11 cellular contexts compared by ENCODE assay signal in the genomic region with DNA sequence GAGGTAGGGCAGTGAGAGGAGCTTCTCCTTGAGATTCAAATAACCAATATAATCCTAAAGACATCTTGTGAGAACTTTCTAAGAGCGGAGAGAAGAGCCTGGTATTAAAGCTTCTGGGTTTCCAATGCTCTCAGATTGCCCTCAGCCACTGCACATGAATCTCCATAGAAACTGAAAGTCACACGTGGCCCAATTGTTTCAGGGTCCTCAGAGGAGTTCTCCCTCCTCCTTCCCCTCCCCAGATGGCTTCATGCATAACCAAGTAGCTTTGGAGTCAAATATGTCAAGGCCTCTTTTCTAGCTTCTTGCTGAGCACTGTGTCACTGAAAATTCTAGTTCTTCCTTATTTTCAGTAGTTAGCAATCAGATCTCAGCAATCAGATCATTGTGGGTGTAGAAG. TPM values are rescaled to one million over a fixed set of nuclear protein-coding genes. Genes with fewer than 3 reads are reported as not detected.
DNase-seq lines count a peak whose midpoint lies in the region; ATAC-seq, FAIRE-seq and TF ChIP-seq lines count a peak whose summit lies in the region.
"Had no signal": no experiment of that assay in that cellular context is flagged by ENCODE, and none has a peak within 500 bp of the region (broad histone marks: within the 10 kb centered on the region; RNA-seq: fewer than 3 reads in every experiment).

No MANE protein-coding gene starts in this region.

- no peaks in the 10 kb centered on the region for H3K79me2 ChIP-seq in HepG2 (ENCODE audit: insufficient read depth, low read length)

- CTCF ChIA-PET in HepG2 (lab: Yijun Ruan, JAX; ENCODE audit: low intra/inter-chr PET ratio, low total read pairs), result no interaction called here

- in situ Hi-C loops in HepG2 (cut with HindIII; ENCODE audit: extremely low pct_ligation_motif_present, low pct_unique_long_range_greater_than_20kb) (no loop called here), transverse colon (cut with MboI; ENCODE audit: low pct_ligation_motif_present in 1 of 4, low pct_unique_long_range_greater_than_20kb in 1 of 4, low sequenced_read_pairs in 3 of 4) (no loop called here)

- H3K9me3 ChIP-seq in HepG2 (ENCODE audit: low read length) (no peaks in the 10 kb centered on the region), right lobe of liver (no peaks in the 10 kb centered on the region), transverse colon (no peaks in the 10 kb centered on the region), pancreas (no peaks in the 10 kb centered on the region)

- H3K4me1 ChIP-seq in HepG2 (ENCODE audit: insufficient read depth, low read length), result no peaks in the 10 kb centered on the region
- H3K4me1 ChIP-seq in right lobe of liver, result no peaks in the 10 kb centered on the region
- H3K4me1 ChIP-seq in transverse colon, result no peaks in the 10 kb centered on the region
- no peaks in the 10 kb centered on the region for H3K4me1 ChIP-seq in pancreas

- DNase-seq in HepG2 (ENCODE audit: low spot score) (no peak), right lobe of liver (no peak), transverse colon (peak; percentile 26), coronary artery (ENCODE audit: low spot score) (no peak), NCI-H774 (lab: John Stamatoyannopoulos, UW) (no peak), pancreas (no peak)
- DNase-seq: activated CD4-positive, alpha-beta memory T cell treated with anti-CD3 and anti-CD28 coated beads, Interleukin-2, amount 10 ng/mL, durations not matched to agents 7 days and 5 days; NCI-H69 had no signal

- FAIRE-seq in HepG2 (lab: Jason Lieb, UNC) (no peak), pancreas (lab: Jason Lieb, UNC) (no peak)

- TF ChIP-seq POLR2A in HepG2 (IDR thresholded peaks at IDR 0.05; ENCODE audit: insufficient read depth in 1 of 2, low read depth in 2 of 2, low read length in 2 of 2), result no peak
- no peak for TF ChIP-seq POLR2A in right lobe of liver (IDR thresholded peaks at IDR 0.05)
- TF ChIP-seq POLR2A in transverse colon (IDR thresholded peaks at IDR 0.05), result no peak

- H3K27me3 ChIP-seq in HepG2 (ENCODE audit: control insufficient read depth in 1 of 2, insufficient read depth in 2 of 2, low read length in 2 of 2) (no peaks in the 10 kb centered on the region), right lobe of liver (peaks cover 0 to 7% of the 10 kb centered on the region in 2 donors), transverse colon (no peaks in the 10 kb centered on the region), pancreas (peaks cover 0 to 5% (median 0%) of the 10 kb centered on the region in 4 donors)

- no peaks in the 10 kb centered on the region for H3K36me3 ChIP-seq in HepG2 (replicated peaks in 1 of 2; ENCODE audit: control insufficient read depth in 1 of 2, insufficient read depth in 2 of 2, low read length in 2 of 2)
- H3K36me3 ChIP-seq in right lobe of liver, result no peaks in the 10 kb centered on the region
- H3K36me3 ChIP-seq in transverse colon, result no peaks in the 10 kb centered on the region
- H3K36me3 ChIP-seq in pancreas, result no peaks in the 10 kb centered on the region

- no peaks in the 10 kb centered on the region for H4K20me1 ChIP-seq in HepG2 (ENCODE audit: insufficient read depth, low read length)

- WGBS in HepG2 (ENCODE audit: low lambda C conversion rate), result 0% methylated on average over 2 of the region's 2 CpGs
- 44% methylated on average over 2 of the region's 2 CpGs for WGBS in right lobe of liver (ENCODE audit: insufficient coverage, low coverage, low lambda C conversion rate, missing lambda C conversion rate)
- whole genome bisulfite sequencing in transverse colon (ENCODE audit: low coverage in 1 of 2), 2 donors, result 52% methylated on average over 2 of the region's 2 CpGs; no CpG with 5 or more reads in 1 of the 2 donors
- 39 to 43% methylated on average over 2 of the region's 2 CpGs for WGBS in pancreas, 2 donors

- no peak overlapping the region for H3K4me3 ChIP-seq in HepG2 (replicated peaks in 1 of 3; ENCODE audit: insufficient read depth in 1 of 3, low read depth in 2 of 3, low read length in 3 of 3)
- H3K4me3 ChIP-seq in right lobe of liver, result no peak overlapping the region
- no peak overlapping the region for H3K4me3 ChIP-seq in transverse colon
- H3K4me3 ChIP-seq in coronary artery, result no peak overlapping the region
- no peak overlapping the region for H3K4me3 ChIP-seq in pancreas

- no peak overlapping the region for H3K9ac ChIP-seq in HepG2 (ENCODE audit: insufficient read depth, low read depth, low read length)

- POLR2A ChIA-PET in HepG2 (lab: Yijun Ruan, JAX), result no interaction called here

- H2AFZ ChIP-seq in HepG2 (ENCODE audit: low read length), result no peak overlapping the region

- H3K4me2 ChIP-seq in HepG2 (ENCODE audit: low read depth, low read length), result peak overlapping the region; percentile 23; the same call in 1 of the 2 replicates

- no TSS peak for BruUV-seq in HepG2 (replicated peaks; lab: Mats Ljungman, UMichigan)

- intact Hi-C loops in HepG2 (cut with micrococcal nuclease; ENCODE audit: unreplicated experiment) (no loop called here), right lobe of liver (cut with DNase I) (no loop called here), transverse colon (cut with DNase I; ENCODE audit: low total_unique reads) (no loop called here), pancreas (cut with DNase I) (no loop called here)

- TF ChIP-seq RAD21 in HepG2 (CRISPR knock-in tag; IDR thresholded peaks at IDR 0.05), result no peak

- TF ChIP-seq EP300 in HepG2 (IDR thresholded peaks at IDR 0.05; ENCODE audit: low read depth in 2 of 2, low read length in 2 of 2) (no peak), HepG2 (CRISPR knock-in tag; IDR thresholded peaks at IDR 0.05; ENCODE audit: borderline replicate concordance) (no peak), transverse colon (IDR thresholded peaks at IDR 0.05; ENCODE audit: low read depth) (no peak)

- no peak for ATAC-seq in HepG2
- ATAC-seq in right lobe of liver, result no peak
- ATAC-seq in HG02642 (IDR thresholded peaks at IDR 0.05; ENCODE audit: poor library complexity, unreplicated experiment), result peak; percentile 78
- ATAC-seq in HG03575 (IDR thresholded peaks at IDR 0.05; ENCODE audit: extremely low read depth, insufficient number of reproducible peaks, low FRiP score, unreplicated experiment), result peak; percentile 46
- ATAC-seq in pancreas, result no peak

- no peak overlapping the region for H3K27ac ChIP-seq in HepG2 (ENCODE audit: extremely low read length, insufficient read depth, low read length)
- no peak overlapping the region for H3K27ac ChIP-seq in right lobe of liver
- H3K27ac ChIP-seq in transverse colon, result no peak overlapping the region
- H3K27ac ChIP-seq in coronary artery, result no peak overlapping the region
- H3K27ac ChIP-seq in pancreas, result no peak overlapping the region

- TF ChIP-seq CTCF in HepG2 (CRISPR knock-in tag; IDR thresholded peaks at IDR 0.05), result no peak
- no peak for TF ChIP-seq CTCF in right lobe of liver (IDR thresholded peaks at IDR 0.05)
- no peak for TF ChIP-seq CTCF in transverse colon (IDR thresholded peaks at IDR 0.05)
- no peak for TF ChIP-seq CTCF in coronary artery (IDR thresholded peaks at IDR 0.05)
- no peak for TF ChIP-seq CTCF in pancreas (IDR thresholded peaks at IDR 0.05)

RNA-seq across cellular contexts. Expression of gene BTK, which starts 2.3 kb away (rescaled TPM):
- total RNA-seq in HepG2 (2016; rRNA removed; fragmentation: Illumina TruSeq; extraction: Trizol) (not detected in 2 replicates), right lobe of liver (1 to 10 TPM; 1.1 to 4.7 (median 1.8) TPM), transverse colon (1 to 10 TPM in 3 of 4 donors, under 1 TPM in 1; 0.40 to 7.9 (median 4.4) TPM), pancreas (1 to 10 TPM in 3 of 6 donors, under 1 TPM in 3; 0.43 to 5.6 (median 0.97) TPM)
- not detected in 2 replicates for total RNA-seq in HepG2 (2016; cell fraction: cytosol; rRNA removed; fragmentation: Illumina TruSeq; extraction: Trizol; ENCODE audit: low read depth)
- total RNA-seq in HepG2 (2016; cell fraction: insoluble cytoplasmic fraction; rRNA removed; fragmentation: Illumina TruSeq; extraction: Trizol), result not detected in 2 replicates
- total RNA-seq in HepG2 (2016; cell fraction: membrane; rRNA removed; fragmentation: Illumina TruSeq; extraction: Trizol), result not detected in 2 replicates
- total RNA-seq in HepG2 (2016; cell fraction: nucleus; rRNA removed; fragmentation: Illumina TruSeq; extraction: Trizol), result not detected in 2 replicates
- polyA plus RNA-seq in HepG2 (2011; rRNA removed) (not detected in 2 replicates), pancreas (1 to 10 TPM in 1 of 2 donors, under 1 TPM in 1; 0.53 to 1.7 TPM)
- not detected in 2 replicates for polyA plus RNA-seq in HepG2 (2011; cell fraction: cytosol; rRNA removed)
- polyA plus RNA-seq in HepG2 (2011; cell fraction: nucleus; rRNA removed), result not detected in 2 replicates
- not detected in 2 replicates for polyA plus RNA-seq in HepG2 (2012)
- polyA plus RNA-seq in HepG2 (2016; cell fraction: cytosol; fragmentation: Illumina TruSeq; extraction: Trizol; ENCODE audit: low read depth), result not detected in 2 replicates
- not detected in 2 replicates for polyA plus RNA-seq in HepG2 (2016; cell fraction: insoluble cytoplasmic fraction; fragmentation: Illumina TruSeq; extraction: Trizol; ENCODE audit: low read depth)
- polyA plus RNA-seq in HepG2 (2016; cell fraction: membrane; fragmentation: Illumina TruSeq; extraction: Trizol; ENCODE audit: low read depth), result not detected in 2 replicates
- not detected in 2 replicates for polyA plus RNA-seq in HepG2 (2016; cell fraction: nucleus; fragmentation: Illumina TruSeq; extraction: Trizol; ENCODE audit: insufficient read depth, low read depth)
- polyA minus RNA-seq in HepG2 (2011; rRNA and poly(A)+ RNA removed; ENCODE audit: low replicate concordance), result 0.16 TPM in 1 of 2 replicates, not detected in the other
- not detected in 2 replicates for polyA minus RNA-seq in HepG2 (2011; cell fraction: cytosol; rRNA and poly(A)+ RNA removed)
- not detected in 2 replicates for polyA minus RNA-seq in HepG2 (2011; cell fraction: nucleus; rRNA and poly(A)+ RNA removed)
- total RNA-seq: chondrocyte had no signal

RNA-seq across cellular contexts. Expression of gene RPL36A, which starts 7.1 kb away (rescaled TPM):
- total RNA-seq in HepG2 (2016; rRNA removed; fragmentation: Illumina TruSeq; extraction: Trizol) (1,152 and 1,356 TPM in 2 replicates), right lobe of liver (1,000 to 10,000 TPM in 1 of 6 experiments, 100 to 1,000 TPM in 1, 10 to 100 TPM in 4; 30.5 to 1,059 (median 46.3) TPM), transverse colon (100 to 1,000 TPM; 227 to 838 (median 617) TPM), pancreas (100 to 1,000 TPM in 4 of 6 donors, 10 to 100 TPM in 2; 78.4 to 258 (median 115) TPM)
- 1,558 and 1,711 TPM in 2 replicates for total RNA-seq in HepG2 (2016; cell fraction: cytosol; rRNA removed; fragmentation: Illumina TruSeq; extraction: Trizol; ENCODE audit: low read depth)
- 1,145 and 1,463 TPM in 2 replicates for total RNA-seq in HepG2 (2016; cell fraction: insoluble cytoplasmic fraction; rRNA removed; fragmentation: Illumina TruSeq; extraction: Trizol)
- 2,402 and 2,463 TPM in 2 replicates for total RNA-seq in HepG2 (2016; cell fraction: membrane; rRNA removed; fragmentation: Illumina TruSeq; extraction: Trizol)
- 377 and 446 TPM in 2 replicates for total RNA-seq in HepG2 (2016; cell fraction: nucleus; rRNA removed; fragmentation: Illumina TruSeq; extraction: Trizol)
- polyA plus RNA-seq in HepG2 (2011; rRNA removed) (1,716 and 1,794 TPM in 2 replicates), pancreas (1,000 to 10,000 TPM; 1,169 to 1,515 TPM)
- 347 and 1,257 TPM in 2 replicates for polyA plus RNA-seq in HepG2 (2011; cell fraction: cytosol; rRNA removed)
- polyA plus RNA-seq in HepG2 (2011; cell fraction: nucleus; rRNA removed), result 344 and 453 TPM in 2 replicates
- 1,782 and 2,753 TPM in 2 replicates for polyA plus RNA-seq in HepG2 (2012)
- 2,303 and 2,310 TPM in 2 replicates for polyA plus RNA-seq in HepG2 (2016; cell fraction: cytosol; fragmentation: Illumina TruSeq; extraction: Trizol; ENCODE audit: low read depth)
- 1,609 and 1,776 TPM in 2 replicates for polyA plus RNA-seq in HepG2 (2016; cell fraction: insoluble cytoplasmic fraction; fragmentation: Illumina TruSeq; extraction: Trizol; ENCODE audit: low read depth)
- polyA plus RNA-seq in HepG2 (2016; cell fraction: membrane; fragmentation: Illumina TruSeq; extraction: Trizol; ENCODE audit: low read depth), result 2,746 and 2,816 TPM in 2 replicates
- polyA plus RNA-seq in HepG2 (2016; cell fraction: nucleus; fragmentation: Illumina TruSeq; extraction: Trizol; ENCODE audit: insufficient read depth, low read depth), result 795 and 884 TPM in 2 replicates
- 21.0 and 236 TPM in 2 replicates for polyA minus RNA-seq in HepG2 (2011; rRNA and poly(A)+ RNA removed; ENCODE audit: low replicate concordance)
- 71.0 and 83.5 TPM in 2 replicates for polyA minus RNA-seq in HepG2 (2011; cell fraction: cytosol; rRNA and poly(A)+ RNA removed)
- 113 and 173 TPM in 2 replicates for polyA minus RNA-seq in HepG2 (2011; cell fraction: nucleus; rRNA and poly(A)+ RNA removed)

RNA-seq across cellular contexts. Expression of gene GLA, which starts 24.0 kb away (rescaled TPM):
- total RNA-seq in HepG2 (2016; rRNA removed; fragmentation: Illumina TruSeq; extraction: Trizol) (33.3 and 59.3 TPM in 2 replicates), right lobe of liver (10 to 100 TPM in 4 of 6 experiments, 1 to 10 TPM in 2; 8.1 to 19.0 (median 15.0) TPM), transverse colon (10 to 100 TPM in 2 of 4 donors, 1 to 10 TPM in 2; 1.4 to 20.8 (median 13.5) TPM), pancreas (10 to 100 TPM in 1 of 6 donors, 1 to 10 TPM in 5; 5.1 to 12.8 (median 7.3) TPM)
- total RNA-seq in HepG2 (2016; cell fraction: cytosol; rRNA removed; fragmentation: Illumina TruSeq; extraction: Trizol; ENCODE audit: low read depth), result 9.1 and 9.3 TPM in 2 replicates
- total RNA-seq in HepG2 (2016; cell fraction: insoluble cytoplasmic fraction; rRNA removed; fragmentation: Illumina TruSeq; extraction: Trizol), result 33.2 and 57.0 TPM in 2 replicates
- total RNA-seq in HepG2 (2016; cell fraction: membrane; rRNA removed; fragmentation: Illumina TruSeq; extraction: Trizol), result 13.0 and 15.3 TPM in 2 replicates
- 55.2 and 67.1 TPM in 2 replicates for total RNA-seq in HepG2 (2016; cell fraction: nucleus; rRNA removed; fragmentation: Illumina TruSeq; extraction: Trizol)
- polyA plus RNA-seq in HepG2 (2011; rRNA removed) (27.0 and 31.4 TPM in 2 replicates), pancreas (10 to 100 TPM; 11.2 to 20.5 TPM)
- polyA plus RNA-seq in HepG2 (2011; cell fraction: cytosol; rRNA removed), result 15.0 and 16.0 TPM in 2 replicates
- polyA plus RNA-seq in HepG2 (2011; cell fraction: nucleus; rRNA removed), result 28.5 and 38.2 TPM in 2 replicates
- 19.5 and 19.7 TPM in 2 replicates for polyA plus RNA-seq in HepG2 (2012)
- polyA plus RNA-seq in HepG2 (2016; cell fraction: cytosol; fragmentation: Illumina TruSeq; extraction: Trizol; ENCODE audit: low read depth), result 8.1 and 8.2 TPM in 2 replicates
- polyA plus RNA-seq in HepG2 (2016; cell fraction: insoluble cytoplasmic fraction; fragmentation: Illumina TruSeq; extraction: Trizol; ENCODE audit: low read depth), result 26.3 and 34.0 TPM in 2 replicates
- 8.0 and 10.5 TPM in 2 replicates for polyA plus RNA-seq in HepG2 (2016; cell fraction: membrane; fragmentation: Illumina TruSeq; extraction: Trizol; ENCODE audit: low read depth)
- polyA plus RNA-seq in HepG2 (2016; cell fraction: nucleus; fragmentation: Illumina TruSeq; extraction: Trizol; ENCODE audit: insufficient read depth, low read depth), result 108 and 116 TPM in 2 replicates
- 9.4 and 59.3 TPM in 2 replicates for polyA minus RNA-seq in HepG2 (2011; rRNA and poly(A)+ RNA removed; ENCODE audit: low replicate concordance)
- polyA minus RNA-seq in HepG2 (2011; cell fraction: cytosol; rRNA and poly(A)+ RNA removed), result 3.4 and 6.9 TPM in 2 replicates
- polyA minus RNA-seq in HepG2 (2011; cell fraction: nucleus; rRNA and poly(A)+ RNA removed), result 12.1 and 12.5 TPM in 2 replicates

RNA-seq across cellular contexts. Expression of gene HNRNPH2, which starts 24.3 kb away (rescaled TPM):
- total RNA-seq in HepG2 (2016; rRNA removed; fragmentation: Illumina TruSeq; extraction: Trizol) (56.9 and 80.1 TPM in 2 replicates), right lobe of liver (10 to 100 TPM; 19.5 to 38.2 (median 31.1) TPM), transverse colon (10 to 100 TPM in 3 of 4 donors, 1 to 10 TPM in 1; 9.7 to 46.1 (median 33.2) TPM), pancreas (10 to 100 TPM; 15.0 to 32.8 (median 23.3) TPM)
- total RNA-seq in HepG2 (2016; cell fraction: cytosol; rRNA removed; fragmentation: Illumina TruSeq; extraction: Trizol; ENCODE audit: low read depth), result 3.0 and 3.8 TPM in 2 replicates
- total RNA-seq in HepG2 (2016; cell fraction: insoluble cytoplasmic fraction; rRNA removed; fragmentation: Illumina TruSeq; extraction: Trizol), result 56.7 and 80.8 TPM in 2 replicates
- 8.9 and 11.3 TPM in 2 replicates for total RNA-seq in HepG2 (2016; cell fraction: membrane; rRNA removed; fragmentation: Illumina TruSeq; extraction: Trizol)
- 24.4 and 25.9 TPM in 2 replicates for total RNA-seq in HepG2 (2016; cell fraction: nucleus; rRNA removed; fragmentation: Illumina TruSeq; extraction: Trizol)
- polyA plus RNA-seq in HepG2 (2011; rRNA removed) (19.8 and 23.8 TPM in 2 replicates), pancreas (10 to 100 TPM; 16.2 to 42.5 TPM)
- polyA plus RNA-seq in HepG2 (2011; cell fraction: cytosol; rRNA removed), result 10.8 and 18.5 TPM in 2 replicates
- 2.8 and 6.0 TPM in 2 replicates for polyA plus RNA-seq in HepG2 (2011; cell fraction: nucleus; rRNA removed)
- 37.5 and 38.7 TPM in 2 replicates for polyA plus RNA-seq in HepG2 (2012)
- polyA plus RNA-seq in HepG2 (2016; cell fraction: cytosol; fragmentation: Illumina TruSeq; extraction: Trizol; ENCODE audit: low read depth), result 2.6 and 3.2 TPM in 2 replicates
- 87.9 and 95.7 TPM in 2 replicates for polyA plus RNA-seq in HepG2 (2016; cell fraction: insoluble cytoplasmic fraction; fragmentation: Illumina TruSeq; extraction: Trizol; ENCODE audit: low read depth)
- polyA plus RNA-seq in HepG2 (2016; cell fraction: membrane; fragmentation: Illumina TruSeq; extraction: Trizol; ENCODE audit: low read depth), result 9.3 and 9.8 TPM in 2 replicates
- polyA plus RNA-seq in HepG2 (2016; cell fraction: nucleus; fragmentation: Illumina TruSeq; extraction: Trizol; ENCODE audit: insufficient read depth, low read depth), result 36.4 and 38.0 TPM in 2 replicates
- 7.4 and 22.0 TPM in 2 replicates for polyA minus RNA-seq in HepG2 (2011; rRNA and poly(A)+ RNA removed; ENCODE audit: low replicate concordance)
- 12.0 and 13.7 TPM in 2 replicates for polyA minus RNA-seq in HepG2 (2011; cell fraction: cytosol; rRNA and poly(A)+ RNA removed)
- 8.5 and 10.1 TPM in 2 replicates for polyA minus RNA-seq in HepG2 (2011; cell fraction: nucleus; rRNA and poly(A)+ RNA removed)

RNA-seq across cellular contexts. Expression of gene TIMM8A, which starts 35.1 kb away (rescaled TPM):
- total RNA-seq in HepG2 (2016; rRNA removed; fragmentation: Illumina TruSeq; extraction: Trizol), result 25.5 and 36.6 TPM in 2 replicates
- total RNA-seq in HepG2 (2016; cell fraction: cytosol; rRNA removed; fragmentation: Illumina TruSeq; extraction: Trizol; ENCODE audit: low read depth), result 14.2 and 16.6 TPM in 2 replicates
- 26.3 and 41.5 TPM in 2 replicates for total RNA-seq in HepG2 (2016; cell fraction: insoluble cytoplasmic fraction; rRNA removed; fragmentation: Illumina TruSeq; extraction: Trizol)
- 27.7 and 28.5 TPM in 2 replicates for total RNA-seq in HepG2 (2016; cell fraction: membrane; rRNA removed; fragmentation: Illumina TruSeq; extraction: Trizol)
- 15.4 and 17.3 TPM in 2 replicates for total RNA-seq in HepG2 (2016; cell fraction: nucleus; rRNA removed; fragmentation: Illumina TruSeq; extraction: Trizol)
- 6.1 and 7.3 TPM in 2 replicates for polyA plus RNA-seq in HepG2 (2011; rRNA removed)
- 7.1 and 8.7 TPM in 2 replicates for polyA plus RNA-seq in HepG2 (2011; cell fraction: cytosol; rRNA removed)
- 2.0 and 3.4 TPM in 2 replicates for polyA plus RNA-seq in HepG2 (2011; cell fraction: nucleus; rRNA removed)
- polyA plus RNA-seq in HepG2 (2012), result 9.2 and 14.0 TPM in 2 replicates
- 20.8 and 25.5 TPM in 2 replicates for polyA plus RNA-seq in HepG2 (2016; cell fraction: cytosol; fragmentation: Illumina TruSeq; extraction: Trizol; ENCODE audit: low read depth)
- 52.1 and 56.3 TPM in 2 replicates for polyA plus RNA-seq in HepG2 (2016; cell fraction: insoluble cytoplasmic fraction; fragmentation: Illumina TruSeq; extraction: Trizol; ENCODE audit: low read depth)
- polyA plus RNA-seq in HepG2 (2016; cell fraction: membrane; fragmentation: Illumina TruSeq; extraction: Trizol; ENCODE audit: low read depth), result 31.0 and 35.5 TPM in 2 replicates
- polyA plus RNA-seq in HepG2 (2016; cell fraction: nucleus; fragmentation: Illumina TruSeq; extraction: Trizol; ENCODE audit: insufficient read depth, low read depth), result 24.0 and 30.0 TPM in 2 replicates
- polyA minus RNA-seq in HepG2 (2011; rRNA and poly(A)+ RNA removed; ENCODE audit: low replicate concordance), result 8.0 and 18.4 TPM in 2 replicates
- polyA minus RNA-seq in HepG2 (2011; cell fraction: cytosol; rRNA and poly(A)+ RNA removed), result 3.8 and 7.4 TPM in 2 replicates
- polyA minus RNA-seq in HepG2 (2011; cell fraction: nucleus; rRNA and poly(A)+ RNA removed), result 10.7 and 12.2 TPM in 2 replicates
- 10 to 100 TPM in 5 of 6 experiments, 1 to 10 TPM in 1; 8.6 to 23.9 (median 15.7) TPM for total RNA-seq in right lobe of liver
- total RNA-seq in transverse colon, result 1 to 10 TPM; 2.8 to 8.6 (median 5.5) TPM
- 1 to 10 TPM; 2.7 to 6.5 (median 5.7) TPM for total RNA-seq in pancreas
- polyA plus RNA-seq in pancreas, result 1 to 10 TPM; 2.0 to 3.2 TPM

Comparison
In these comparisons a context has a peak if more than half of its experiments do, and no peak if none do; other contexts are left out.
1. ATAC-seq: peak in HG02642 (single experiment) and HG03575 (single experiment); none in HepG2 (single experiment), right lobe of liver (0 of 4) and pancreas (0 of 4).